In genomic region chr5:177500685-177501522, GRCh38 we compare ENCODE assay signal across 8 cellular contexts. TPM values are rescaled to one million over a fixed set of nuclear protein-coding genes. Genes with fewer than 3 reads are reported as not detected.
DNase-seq lines count a peak whose midpoint lies in the region; ATAC-seq and TF ChIP-seq lines count a peak whose summit lies in the region.

No MANE protein-coding gene starts in this region.

- peak overlapping the region; percentile 85 for H2AFZ ChIP-seq in neural progenitor cell (replicated peaks)

- no peaks in the 10 kb centered on the region for H3K9me3 Mint-ChIP-seq in activated T-helper 1 cell treated with anti-CD3 and anti-CD28 coated beads, Interleukin-12 subunit alpha, Interleukin-12 subunit beta, Interleukin-2, Interleukin-4 antibody, amounts not matched to agents 30 ng/mL and 10 ng/mL and 1 ng/mL, durations not matched to agents 14 hours and 24 hours and 36 hours
- no peaks in the 10 kb centered on the region for H3K9me3 Mint-ChIP-seq in neural progenitor cell

- H4K20me1 ChIP-seq in neural progenitor cell (ENCODE audit: low read depth) = no peaks in the 10 kb centered on the region

- peaks cover 22% of the 10 kb centered on the region for H3K4me1 Mint-ChIP-seq in activated T-helper 1 cell treated with anti-CD3 and anti-CD28 coated beads, Interleukin-12 subunit alpha, Interleukin-12 subunit beta, Interleukin-2, Interleukin-4 antibody, amounts not matched to agents 30 ng/mL and 10 ng/mL and 1 ng/mL, durations not matched to agents 14 hours and 24 hours and 36 hours (ENCODE audit: low read depth)
- peaks cover 46% of the 10 kb centered on the region for H3K4me1 Mint-ChIP-seq in neural progenitor cell

- H3K27ac Mint-ChIP-seq in activated T-helper 1 cell treated with anti-CD3 and anti-CD28 coated beads, Interleukin-12 subunit alpha, Interleukin-12 subunit beta, Interleukin-2, Interleukin-4 antibody, amounts not matched to agents 30 ng/mL and 10 ng/mL and 1 ng/mL, durations not matched to agents 14 hours and 24 hours and 36 hours = no peak overlapping the region
- peak overlapping the region; percentile 95 for H3K27ac Mint-ChIP-seq in neural progenitor cell

- H3K27me3 ChIP-seq in neural progenitor cell (peaks cover 21% of the 10 kb centered on the region), stomach smooth muscle (ENCODE audit: control insufficient read depth in 1 of 2, insufficient read depth in 2 of 2, low read length in 2 of 2) (no peaks in the 10 kb centered on the region)

- intact Hi-C loops in activated T-helper 1 cell treated with anti-CD3 and anti-CD28 coated beads, Interleukin-12 subunit alpha, Interleukin-12 subunit beta, Interleukin-2, Interleukin-4 antibody, amounts not matched to agents 30 ng/mL and 10 ng/mL and 1 ng/mL, durations not matched to agents 14 hours and 24 hours and 36 hours (cut with micrococcal nuclease) = loop anchor here (1.0 to 2.0 kb wide), 4 partner anchors 98 to 386 kb away; no protein-coding TSS in a partner anchor

- TF ChIP-seq CTCF in neural progenitor cell (IDR thresholded peaks at IDR 0.05) = peak; percentile 96

- ATAC-seq in HG02623 (IDR thresholded peaks at IDR 0.05; ENCODE audit: unreplicated experiment) = no peak

- H3K27ac ChIP-seq in neural progenitor cell (no peak overlapping the region), stomach smooth muscle (ENCODE audit: low read length) (peak overlapping the region; percentile 31)

- H3K36me3 ChIP-seq in neural progenitor cell = no peaks in the 10 kb centered on the region
- H3K36me3 ChIP-seq in stomach smooth muscle (ENCODE audit: control insufficient read depth in 2 of 2, insufficient read depth in 2 of 2, low read length in 2 of 2) = peaks cover under 1 to 3% of the 10 kb centered on the region in 2 donors

- no peak overlapping the region for H3K4me3 Mint-ChIP-seq in activated T-helper 1 cell treated with anti-CD3 and anti-CD28 coated beads, Interleukin-12 subunit alpha, Interleukin-12 subunit beta, Interleukin-2, Interleukin-4 antibody, amounts not matched to agents 30 ng/mL and 10 ng/mL and 1 ng/mL, durations not matched to agents 14 hours and 24 hours and 36 hours
- H3K4me3 Mint-ChIP-seq in neural progenitor cell = peak overlapping the region; percentile 65

- peaks cover 6% of the 10 kb centered on the region for H3K79me2 ChIP-seq in neural progenitor cell (ENCODE audit: low read depth)

- H3K4me1 ChIP-seq in neural progenitor cell (peaks cover 20% of the 10 kb centered on the region), stomach smooth muscle (ENCODE audit: control insufficient read depth, insufficient read depth, low read length) (peaks cover 28% of the 10 kb centered on the region)

- H3K9me3 ChIP-seq in neural progenitor cell (ENCODE audit: low read depth) (no peaks in the 10 kb centered on the region), stomach smooth muscle (ENCODE audit: control insufficient read depth in 2 of 2, low read length in 2 of 2) (no peaks in the 10 kb centered on the region)

- H3K27me3 Mint-ChIP-seq in activated T-helper 1 cell treated with anti-CD3 and anti-CD28 coated beads, Interleukin-12 subunit alpha, Interleukin-12 subunit beta, Interleukin-2, Interleukin-4 antibody, amounts not matched to agents 30 ng/mL and 10 ng/mL and 1 ng/mL, durations not matched to agents 14 hours and 24 hours and 36 hours (ENCODE audit: insufficient read depth) = peaks cover 16% of the 10 kb centered on the region
- H3K27me3 Mint-ChIP-seq in neural progenitor cell (ENCODE audit: insufficient read depth, low read depth) = peaks cover 17% of the 10 kb centered on the region

- DNase-seq in ELR (ENCODE audit: low read depth) (peak; percentile 88), KBM-7 (peak; percentile 78), RPMI7951 (ENCODE audit: low read depth) (peak; percentile 72), fibroblast of peridontal ligament (ENCODE audit: extremely low read depth) (peak; percentile 90), neural progenitor cell (ENCODE audit: low spot score) (peak; percentile 95)
- DNase-seq in activated T-helper 1 cell treated with anti-CD3 and anti-CD28 coated beads, Interleukin-12 subunit alpha, Interleukin-12 subunit beta, Interleukin-2, Interleukin-4 antibody, amounts not matched to agents 30 ng/mL and 10 ng/mL and 1 ng/mL, durations not matched to agents 14 hours and 24 hours and 36 hours (ENCODE audit: low spot score) = peak; percentile 67

- peaks cover 21% of the 10 kb centered on the region for H3F3A ChIP-seq in neural progenitor cell (ENCODE audit: low read depth)

- H3K9ac ChIP-seq in neural progenitor cell (no peak overlapping the region), stomach smooth muscle (ENCODE audit: low read length in 2 of 2) (peak overlapping the region in 1 of 2 donors; percentile 29)

- in situ Hi-C loops in KBM-7 (cut with MboI; ENCODE audit: low pct_unique_long_range_greater_than_20kb, low sequenced_read_pairs) = no loop called here

- H3K36me3 Mint-ChIP-seq in activated T-helper 1 cell treated with anti-CD3 and anti-CD28 coated beads, Interleukin-12 subunit alpha, Interleukin-12 subunit beta, Interleukin-2, Interleukin-4 antibody, amounts not matched to agents 30 ng/mL and 10 ng/mL and 1 ng/mL, durations not matched to agents 14 hours and 24 hours and 36 hours (ENCODE audit: low read depth) = no peaks in the 10 kb centered on the region
- no peaks in the 10 kb centered on the region for H3K36me3 Mint-ChIP-seq in neural progenitor cell

- no peak overlapping the region for H3K4me2 ChIP-seq in neural progenitor cell

- H3K4me3 ChIP-seq in neural progenitor cell (no peak overlapping the region), stomach smooth muscle (ENCODE audit: low read length in 2 of 2) (no peak overlapping the region)

RNA-seq across cellular contexts. Expression of gene PDLIM7, which starts 3.5 kb away (rescaled TPM):
- 88.4 and 93.8 TPM in 2 replicates for total RNA-seq in RPMI7951 (2014; rRNA removed; shearing (Covaris generic))
- 49.2 and 49.9 TPM in 2 replicates for total RNA-seq in activated T-helper 1 cell treated with anti-CD3 and anti-CD28 coated beads, Interleukin-12 subunit alpha, Interleukin-12 subunit beta, Interleukin-2, Interleukin-4 antibody, amounts not matched to agents 30 ng/mL and 10 ng/mL and 1 ng/mL, durations not matched to agents 14 hours and 24 hours and 36 hours
- 38.7 and 208 TPM in 2 replicates for total RNA-seq in neural progenitor cell (ENCODE audit: low replicate concordance)

RNA-seq across cellular contexts. Expression of gene DOK3, which starts 8.7 kb away (rescaled TPM):
- 0.49 TPM in 1 of 2 replicates, not detected in the other for total RNA-seq in RPMI7951 (2014; rRNA removed; shearing (Covaris generic))
- total RNA-seq in activated T-helper 1 cell treated with anti-CD3 and anti-CD28 coated beads, Interleukin-12 subunit alpha, Interleukin-12 subunit beta, Interleukin-2, Interleukin-4 antibody, amounts not matched to agents 30 ng/mL and 10 ng/mL and 1 ng/mL, durations not matched to agents 14 hours and 24 hours and 36 hours = 3.7 and 5.0 TPM in 2 replicates
- 0.54 and 0.93 TPM in 2 replicates for total RNA-seq in neural progenitor cell (ENCODE audit: low replicate concordance)

RNA-seq across cellular contexts. Expression of gene DDX41, which starts 15.9 kb away (rescaled TPM):
- total RNA-seq in RPMI7951 (2014; rRNA removed; shearing (Covaris generic)) = 74.2 and 87.6 TPM in 2 replicates
- total RNA-seq in activated T-helper 1 cell treated with anti-CD3 and anti-CD28 coated beads, Interleukin-12 subunit alpha, Interleukin-12 subunit beta, Interleukin-2, Interleukin-4 antibody, amounts not matched to agents 30 ng/mL and 10 ng/mL and 1 ng/mL, durations not matched to agents 14 hours and 24 hours and 36 hours = 151 and 166 TPM in 2 replicates
- 60.7 and 118 TPM in 2 replicates for total RNA-seq in neural progenitor cell (ENCODE audit: low replicate concordance)

RNA-seq across cellular contexts. Expression of gene DBN1, which starts 27.5 kb away (rescaled TPM):
- 29.7 and 39.5 TPM in 2 replicates for total RNA-seq in RPMI7951 (2014; rRNA removed; shearing (Covaris generic))
- total RNA-seq in activated T-helper 1 cell treated with anti-CD3 and anti-CD28 coated beads, Interleukin-12 subunit alpha, Interleukin-12 subunit beta, Interleukin-2, Interleukin-4 antibody, amounts not matched to agents 30 ng/mL and 10 ng/mL and 1 ng/mL, durations not matched to agents 14 hours and 24 hours and 36 hours = 13.1 and 14.4 TPM in 2 replicates
- total RNA-seq in neural progenitor cell (ENCODE audit: low replicate concordance) = 113 and 338 TPM in 2 replicates

RNA-seq across cellular contexts. Expression of gene FAM193B, which starts 53.5 kb away (rescaled TPM):
- 11.6 and 11.8 TPM in 2 replicates for total RNA-seq in RPMI7951 (2014; rRNA removed; shearing (Covaris generic))
- 70.9 and 79.4 TPM in 2 replicates for total RNA-seq in activated T-helper 1 cell treated with anti-CD3 and anti-CD28 coated beads, Interleukin-12 subunit alpha, Interleukin-12 subunit beta, Interleukin-2, Interleukin-4 antibody, amounts not matched to agents 30 ng/mL and 10 ng/mL and 1 ng/mL, durations not matched to agents 14 hours and 24 hours and 36 hours
- total RNA-seq in neural progenitor cell (ENCODE audit: low replicate concordance) = 42.5 and 78.5 TPM in 2 replicates
